ENCODE assay signal across 17 cellular contexts in the genomic region with DNA sequence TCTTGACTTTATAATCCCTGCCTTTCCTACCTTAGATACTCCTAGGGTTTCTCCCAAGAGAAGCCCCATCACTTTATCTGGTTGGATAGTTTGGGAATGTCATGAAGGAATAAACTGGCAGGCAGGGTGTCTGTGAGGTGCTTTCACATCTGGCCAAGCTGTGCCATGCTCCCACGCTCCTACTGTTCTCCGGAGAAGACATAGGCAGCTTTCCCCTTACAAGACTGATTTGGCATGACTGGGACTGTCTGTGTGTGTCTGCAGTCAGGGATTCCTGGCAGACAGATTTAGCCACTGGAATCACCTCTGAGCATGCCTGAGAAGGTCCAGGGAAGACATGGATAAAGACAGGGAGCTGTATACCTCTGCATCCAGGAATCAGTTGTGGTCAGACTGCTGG. TPM values are rescaled to one million over a fixed set of nuclear protein-coding genes. Genes with fewer than 3 reads are reported as not detected.
DNase-seq lines count a peak whose midpoint lies in the region; ATAC-seq and TF ChIP-seq lines count a peak whose summit lies in the region.
"Had no signal": no experiment of that assay in that cellular context is flagged by ENCODE, and none has a peak within 500 bp of the region (broad histone marks: within the 10 kb centered on the region; RNA-seq: fewer than 3 reads in every experiment).

No MANE protein-coding gene starts in this region.

- 79 to 83% methylated on average over 2 of the region's 2 CpGs for WGBS in endodermal cell (ENCODE audit: insufficient coverage in 1 of 2, insufficient read length in 1 of 2), 2 experiments
- WGBS in psoas muscle, 3 donors = 24 to 52% (median 29%) methylated on average over 2 of the region's 2 CpGs

- TF ChIP-seq CTCF in endodermal cell (conservative IDR thresholded peaks at IDR 0.05) (no peak), psoas muscle (IDR thresholded peaks at IDR 0.05) (no peak)

- no peaks in the 10 kb centered on the region for H3K27me3 Mint-ChIP-seq in activated T-cell treated with anti-CD3 and anti-CD28 coated beads, Interleukin-2, amount 50 U/mL, for 72 hours (ENCODE audit: low read depth)
- H3K27me3 Mint-ChIP-seq in IgD-negative memory B cell (no peaks in the 10 kb centered on the region), endodermal cell (ENCODE audit: insufficient read depth) (no peaks in the 10 kb centered on the region)

- no peak for ATAC-seq in activated T-cell treated with anti-CD3 and anti-CD28 coated beads, Interleukin-2, amount 50 U/mL, for 72 hours (replicated peaks in 1 of 2)
- peak in 1 of 4 donors; percentile 22 for ATAC-seq in psoas muscle
- ATAC-seq: activated CD4-positive, CD25-positive, alpha-beta regulatory T cell treated with anti-CD3 and anti-CD28 coated beads, Interleukin-2, amount 50 U/mL, for 24 hours had no signal

- H3K4me3 ChIP-seq in endodermal cell (ENCODE audit: low read length) (no peak overlapping the region), psoas muscle (no peak overlapping the region)
- H3K4me3 ChIP-seq: lung had no signal

- H3K27ac ChIP-seq in endodermal cell (ENCODE audit: low read depth, low read length) (no peak overlapping the region), psoas muscle (peak overlapping the region; percentile 46)

- H3K4me1 ChIP-seq in endodermal cell (ENCODE audit: control insufficient read depth, insufficient read depth, low read length) = no peaks in the 10 kb centered on the region
- peaks cover 74% of the 10 kb centered on the region for H3K4me1 ChIP-seq in psoas muscle

- H3K36me3 ChIP-seq in endodermal cell (ENCODE audit: control insufficient read depth, insufficient read depth, low read length) (no peaks in the 10 kb centered on the region), psoas muscle (ENCODE audit: insufficient read depth in 1 of 2, low read depth in 1 of 2) (no peaks in the 10 kb centered on the region)

- H3K27ac Mint-ChIP-seq in activated T-cell treated with anti-CD3 and anti-CD28 coated beads, Interleukin-2, amount 50 U/mL, for 72 hours = peak overlapping the region; percentile 14
- peak overlapping the region; percentile 43 to 67 (median 57) for H3K27ac Mint-ChIP-seq in IgD-negative memory B cell
- H3K27ac Mint-ChIP-seq in endodermal cell = no peak overlapping the region
- H3K27ac Mint-ChIP-seq: nephron; T-helper 2 cell treated with Interferon-gamma antibody and Interleukin-4, amounts not matched to agents 5 μg/mL and 100 μg/mL, for 36 hours had no signal

- H3K27me3 ChIP-seq in endodermal cell (ENCODE audit: control insufficient read depth, insufficient read depth, low read length, poor library complexity, severe bottlenecking) (no peaks in the 10 kb centered on the region), psoas muscle (ENCODE audit: insufficient read depth in 3 of 3, low read length in 2 of 3) (no peaks in the 10 kb centered on the region)

- no peak overlapping the region for H3K4me3 Mint-ChIP-seq in activated T-cell treated with anti-CD3 and anti-CD28 coated beads, Interleukin-2, amount 50 U/mL, for 72 hours
- peak overlapping the region in 2 of 4 donors; percentile 31 to 58 for H3K4me3 Mint-ChIP-seq in IgD-negative memory B cell
- H3K4me3 Mint-ChIP-seq in endodermal cell = no peak overlapping the region
- H3K4me3 Mint-ChIP-seq: immature natural killer cell; nephron; T-helper 2 cell treated with Interferon-gamma antibody and Interleukin-4, amounts not matched to agents 5 μg/mL and 100 μg/mL, for 36 hours had no signal

- peaks cover 1 to 5% of the 10 kb centered on the region in 2 donors for H3K36me3 Mint-ChIP-seq in activated T-cell treated with anti-CD3 and anti-CD28 coated beads, Interleukin-2, amount 50 U/mL, for 72 hours (ENCODE audit: insufficient read depth in 2 of 2)
- H3K36me3 Mint-ChIP-seq in IgD-negative memory B cell (no peaks in the 10 kb centered on the region), endodermal cell (ENCODE audit: low read depth) (no peaks in the 10 kb centered on the region)
- H3K36me3 Mint-ChIP-seq: immature natural killer cell had no signal

- no peaks in the 10 kb centered on the region for H3K9me3 Mint-ChIP-seq in activated T-cell treated with anti-CD3 and anti-CD28 coated beads, Interleukin-2, amount 50 U/mL, for 72 hours
- H3K9me3 Mint-ChIP-seq in IgD-negative memory B cell = no peaks in the 10 kb centered on the region
- no peaks in the 10 kb centered on the region for H3K9me3 Mint-ChIP-seq in endodermal cell
- H3K9me3 Mint-ChIP-seq: nephron; T-helper 2 cell treated with Interferon-gamma antibody and Interleukin-4, amounts not matched to agents 5 μg/mL and 100 μg/mL, for 36 hours had no signal

- no peaks in the 10 kb centered on the region for H3K9me3 ChIP-seq in endodermal cell (ENCODE audit: control insufficient read depth, low read length)
- H3K9me3 ChIP-seq in psoas muscle = no peaks in the 10 kb centered on the region

- peaks cover 85% of the 10 kb centered on the region for H3K4me1 Mint-ChIP-seq in activated T-cell treated with anti-CD3 and anti-CD28 coated beads, Interleukin-2, amount 50 U/mL, for 72 hours (ENCODE audit: low read depth)
- H3K4me1 Mint-ChIP-seq in IgD-negative memory B cell = peaks cover 39 to 52% (median 39%) of the 10 kb centered on the region in 3 donors
- peaks cover 28% of the 10 kb centered on the region for H3K4me1 Mint-ChIP-seq in endodermal cell

- DNase-seq in activated T-cell treated with anti-CD3 and anti-CD28 coated beads, Interleukin-2, amount 50 U/mL, for 72 hours = no peak
- DNase-seq in activated T-cell treated with anti-CD3 and anti-CD28 coated beads for 4 hours = no peak
- DNase-seq in endodermal cell = peak; percentile 44
- no peak for DNase-seq in psoas muscle
- no peak for DNase-seq in SKM-1 (lab: John Stamatoyannopoulos, UW; ENCODE audit: unreplicated experiment)
- no peak for DNase-seq in NCI-H510A treated with DMSO at 0.1 percent for 48 hours (lab: John Stamatoyannopoulos, UW)
- DNase-seq in NCI-H774 (lab: John Stamatoyannopoulos, UW) = no peak
- DNase-seq: ACHN; immature natural killer cell; NCI-H1417 treated with DMSO at 0.1 percent for 48 hours; NK-92 treated with Interleukin-12 subunit alpha and Interleukin-12 subunit beta, amount 100 ng/mL, for 24 hours; SHP77 treated with DMSO at 0.1 percent for 48 hours had no signal

- no peak overlapping the region for H3K9ac ChIP-seq in endodermal cell (ENCODE audit: extremely low read depth, low read length, poor library complexity, severe bottlenecking)

- intact Hi-C loops in psoas muscle (cut with DNase I) = loop anchor here (5.0 kb wide), 1 partner anchor 39 kb away; no protein-coding TSS in a partner anchor

RNA-seq across cellular contexts. Expression of a gene that starts 45.3 kb away (rescaled TPM):
- total RNA-seq in activated T-cell treated with anti-CD3 and anti-CD28 coated beads, Interleukin-2, amount 50 U/mL, for 72 hours = 100 to 1,000 TPM; 143 to 149 TPM
- 88.6 TPM for polyA plus RNA-seq in IgD-negative memory B cell
- total RNA-seq in endodermal cell = 10 to 100 TPM; 38.0 to 78.8 TPM
- 48.2 TPM for polyA plus RNA-seq in endodermal cell (2013, experiment 1 of 2)
- 45.5 TPM for polyA plus RNA-seq in endodermal cell (2013, experiment 2 of 2)
- total RNA-seq in psoas muscle = 100 to 1,000 TPM; 212 to 336 (median 261) TPM
- 100 to 1,000 TPM; 134 to 254 (median 216) TPM for polyA plus RNA-seq in psoas muscle
